In the genomic region with DNA sequence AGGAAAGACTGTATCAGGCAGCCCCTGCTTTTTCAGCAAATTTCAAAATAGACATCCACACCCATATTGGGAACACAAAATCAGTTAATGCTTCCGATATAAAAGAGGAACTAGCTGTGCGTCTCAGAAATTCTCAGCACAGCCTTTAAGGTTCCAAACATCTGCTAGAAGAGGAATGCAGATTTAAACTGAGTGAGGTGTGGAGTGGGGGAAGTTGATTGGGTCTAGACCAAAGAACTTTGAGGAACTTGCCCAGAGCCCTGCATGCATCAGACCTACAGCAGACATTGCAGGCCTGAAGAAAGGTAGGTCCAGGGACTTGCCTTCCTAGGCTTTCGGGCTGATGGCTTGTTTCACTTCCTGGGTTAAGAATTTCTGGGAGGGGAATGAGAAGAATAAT, we compare ENCODE assay signal across 12 cellular contexts. TPM values are rescaled to one million over a fixed set of nuclear protein-coding genes. Genes with fewer than 3 reads are reported as not detected.
DNase-seq lines count a peak whose midpoint lies in the region; ATAC-seq and TF ChIP-seq lines count a peak whose summit lies in the region.
"Had no signal": no experiment of that assay in that cellular context is flagged by ENCODE, and none has a peak within 500 bp of the region (broad histone marks: within the 10 kb centered on the region; RNA-seq: fewer than 3 reads in every experiment).

A gene (plus strand): TSS at position 255 of the 400 bp plus-strand sequence. CDS start 10 bp downstream, at position 265.

- no peak for TF ChIP-seq POLR2A in suprapubic skin (IDR thresholded peaks at IDR 0.05)

- WGBS in suprapubic skin, result 86% methylated on average over 3 of the region's 3 CpGs

- no peak within 1 kb of the TSS for H3K27ac Mint-ChIP-seq in T-helper 17 cell

- no peaks in the 10 kb centered on the region for H3K4me1 Mint-ChIP-seq in T-helper 17 cell

- no peaks in the 10 kb centered on the region for H3K27me3 ChIP-seq in layer of hippocampus (ENCODE audit: control insufficient read depth, insufficient read depth, low read length)
- H3K27me3 ChIP-seq in suprapubic skin, result no peaks in the 10 kb centered on the region
- H3K27me3 ChIP-seq: brain microvascular endothelial cell had no signal

- no peaks in the 10 kb centered on the region for H3K9me3 ChIP-seq in T-helper 17 cell (ENCODE audit: control insufficient read depth, low read length, poor library complexity, severe bottlenecking)
- H3K9me3 ChIP-seq in suprapubic skin, result no peaks in the 10 kb centered on the region

- no peaks in the 10 kb centered on the region for H3K36me3 Mint-ChIP-seq in T-helper 17 cell (ENCODE audit: low read depth)

- H3K36me3 ChIP-seq in suprapubic skin, result no peaks in the 10 kb centered on the region
- H3K36me3 ChIP-seq: brain microvascular endothelial cell had no signal

- no peak within 1 kb of the TSS for H3K4me3 Mint-ChIP-seq in T-helper 17 cell

- H3K4me1 ChIP-seq in suprapubic skin, result no peaks in the 10 kb centered on the region

- H3K27ac ChIP-seq in layer of hippocampus (ENCODE audit: low read depth, low read length) (peak within 1 kb of the TSS; percentile 50), suprapubic skin (peak within 1 kb of the TSS; percentile 33)
- H3K27ac ChIP-seq: brain microvascular endothelial cell had no signal

- H3K4me3 ChIP-seq in suprapubic skin, result peak within 1 kb of the TSS; percentile 24

- no peak for TF ChIP-seq EP300 in suprapubic skin (IDR thresholded peaks at IDR 0.05)

- no peak for TF ChIP-seq CTCF in suprapubic skin (IDR thresholded peaks at IDR 0.05)

- ATAC-seq in GM18868 (IDR thresholded peaks at IDR 0.05; ENCODE audit: unreplicated experiment) (peak; percentile 64), T-helper 17 cell (peak; percentile 44), HG02870 (IDR thresholded peaks at IDR 0.05; ENCODE audit: unreplicated experiment) (no peak)

- DNase-seq in T-helper 17 cell, result no peak
- no peak for DNase-seq in suprapubic skin (ENCODE audit: low spot score in 2 of 2)
- DNase-seq in NCI-H345 treated with DMSO at 0.1 percent for 48 hours (lab: John Stamatoyannopoulos, UW; ENCODE audit: unreplicated experiment), result no peak
- no peak for DNase-seq in activated T-cell treated with anti-CD3 and anti-CD28 coated beads for 4 hours
- DNase-seq in occipital lobe (lab: John Stamatoyannopoulos, UW), result no peak
- DNase-seq: brain microvascular endothelial cell, NCI-H774, T-helper 9 cell had no signal

- H3K27me3 Mint-ChIP-seq in T-helper 17 cell, result peaks cover 40% of the 10 kb centered on the region

RNA-seq across cellular contexts. Expression of the gene that starts here (rescaled TPM):
- total RNA-seq in T-helper 17 cell (under 1 TPM in 1 of 2 donors, not detected in 1; 0.50 TPM), suprapubic skin (1 to 10 TPM; 2.1 to 4.8 (median 2.4) TPM), occipital lobe (4.4 TPM)
- total RNA-seq: LHCN-M2 had no signal

Comparison
In these comparisons a context has a peak if more than half of its experiments do, and no peak if none do; other contexts are left out.
1. Peak in ATAC-seq in T-helper 17 cell; RNA of the gene not detected or under 1 TPM.